Comparison of ENCODE assay signal across 9 cellular contexts in the genomic region with DNA sequence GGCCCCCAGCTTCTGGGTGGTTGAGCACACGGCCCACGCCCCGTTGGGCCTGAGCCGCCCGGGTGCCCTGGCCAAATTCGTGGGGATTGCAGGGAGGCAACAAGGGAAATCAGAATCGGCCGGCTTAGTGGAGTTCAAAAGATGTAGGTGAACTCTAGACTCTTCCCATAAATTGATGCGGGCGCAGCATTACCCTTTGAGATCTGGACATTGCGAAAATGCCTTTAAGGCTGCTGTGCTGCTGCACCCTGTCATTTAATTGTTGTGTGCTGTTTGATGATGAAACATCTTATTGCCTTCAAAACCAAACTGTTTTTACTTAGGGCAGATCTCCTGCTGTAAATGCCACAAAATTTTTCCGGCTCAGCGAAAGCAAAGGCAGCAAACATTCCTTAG. TPM values are rescaled to one million over a fixed set of nuclear protein-coding genes. Genes with fewer than 3 reads are reported as not detected.
A peak's percentile ranks its signal among the peaks of the same experiment; 100 is the strongest.
DNase-seq lines count a peak whose midpoint lies in the region; ATAC-seq and TF ChIP-seq lines count a peak whose summit lies in the region.
"Had no signal": no experiment of that assay in that cellular context is flagged by ENCODE, and none has a peak within 500 bp of the region (broad histone marks: within the 10 kb centered on the region; RNA-seq: fewer than 3 reads in every experiment).

No MANE protein-coding gene starts in this region.

- no peaks in the 10 kb centered on the region for H3K9me3 ChIP-seq in PC-9 (ENCODE audit: insufficient read depth, low read depth)
- H3K9me3 ChIP-seq in neutrophil = no peaks in the 10 kb centered on the region

- peaks cover 6% of the 10 kb centered on the region; the same call in 1 of the 2 replicates for H3F3A ChIP-seq in PC-9 (ENCODE audit: insufficient read depth, low read depth)

- H3K4me3 ChIP-seq in PC-9 (peak overlapping the region; percentile 54), epithelial cell of proximal tubule (ENCODE audit: low read depth, low read length) (peak overlapping the region; percentile 71), neutrophil (ENCODE audit: low read depth in 1 of 2, low read length in 1 of 2) (peak overlapping the region; percentile 80 to 86)

- no peak overlapping the region for H3K27ac ChIP-seq in PC-9
- H3K27ac ChIP-seq in neutrophil = peak overlapping the region; percentile 97

- CTCF ChIA-PET in PC-9 (lab: Charles Lee) = no interaction called here

- peak; percentile 14 for ATAC-seq in GM18870 (IDR thresholded peaks at IDR 0.05; ENCODE audit: unreplicated experiment)

- POLR2A ChIA-PET in PC-9 (lab: Charles Lee; ENCODE audit: unreplicated experiment) = interaction anchor here (0.7 kb wide), 2 partner anchors 42 to 738 kb away, joined by 3 to 6 read pairs; no protein-coding TSS in a partner anchor

- TF ChIP-seq CTCF in PC-9 (conservative IDR thresholded peaks at IDR 0.05) (no peak), epithelial cell of proximal tubule (conservative IDR thresholded peaks at IDR 0.05; ENCODE audit: low read depth, low read length) (no peak), neutrophil (IDR thresholded peaks at IDR 0.05) (no peak)

- H3K4me2 ChIP-seq in PC-9 = peak overlapping the region; percentile 82

- no peak for DNase-seq in PC-9
- no peak for DNase-seq in epithelial cell of proximal tubule (ENCODE audit: low read depth)
- DNase-seq in NCI-H1694 (lab: John Stamatoyannopoulos, UW) = no peak
- DNase-seq in KG1 (lab: John Stamatoyannopoulos, UW) = no peak
- no peak for DNase-seq in NCI-H446 (lab: John Stamatoyannopoulos, UW)
- no peak for DNase-seq in NCI-H2196 (lab: John Stamatoyannopoulos, UW; ENCODE audit: unreplicated experiment)

- H4K20me1 ChIP-seq in PC-9 (ENCODE audit: insufficient read depth) = no peaks in the 10 kb centered on the region

- H3K27me3 ChIP-seq in PC-9 (ENCODE audit: insufficient read depth, low read depth) (peaks cover 3% of the 10 kb centered on the region; the same call in 1 of the 2 replicates), neutrophil (no peaks in the 10 kb centered on the region)

- no peaks in the 10 kb centered on the region for H3K9me2 ChIP-seq in PC-9 (ENCODE audit: insufficient read depth)

- BruUV-seq in PC-9 (replicated peaks; lab: Mats Ljungman, UMichigan) = no TSS peak

- no peaks in the 10 kb centered on the region for H3K36me3 ChIP-seq in PC-9 (ENCODE audit: low read depth)
- H3K36me3 ChIP-seq in neutrophil = no peaks in the 10 kb centered on the region

- intact Hi-C loops in PC-9 (cut with micrococcal nuclease; ENCODE audit: unreplicated experiment) = loop anchor here (2.0 kb wide), 1 partner anchor 43 kb away; the partner anchor contains the start of gene DKC1

- no peaks in the 10 kb centered on the region for H3K79me2 ChIP-seq in PC-9 (ENCODE audit: low read depth)

- H3K4me1 ChIP-seq in PC-9 (replicated peaks; ENCODE audit: insufficient read depth) (no peaks in the 10 kb centered on the region), neutrophil (ENCODE audit: control insufficient read depth in 1 of 2, insufficient read depth in 1 of 2, low read depth in 1 of 2, low read length in 1 of 2) (peaks cover 40 to 42% of the 10 kb centered on the region in 2 experiments)

- peak overlapping the region; percentile 77 for H2AFZ ChIP-seq in PC-9

RNA-seq across cellular contexts. Expression of gene MPP1, which starts 0.4 kb away (rescaled TPM):
- 4.2 and 4.8 TPM in 2 replicates for total RNA-seq in PC-9 (2021)
- total RNA-seq in epithelial cell of proximal tubule = 9.2 and 10.3 TPM in 2 replicates

RNA-seq across cellular contexts. Expression of gene SMIM9, which starts 28.8 kb away (rescaled TPM):
- total RNA-seq in PC-9 (2021) (not detected in 2 replicates), epithelial cell of proximal tubule (not detected in 2 replicates)
- total RNA-seq: SK-MEL-5 had no signal

RNA-seq across cellular contexts. Expression of gene DKC1, which starts 43.0 kb away (rescaled TPM):
- total RNA-seq in PC-9 (2021) (83.5 and 101 TPM in 2 replicates), epithelial cell of proximal tubule (41.2 and 66.1 TPM in 2 replicates)

RNA-seq across cellular contexts. Expression of gene GAB3, which starts 54.8 kb away (rescaled TPM):
- 0.17 and 0.63 TPM in 2 replicates for total RNA-seq in PC-9 (2021)
- total RNA-seq in epithelial cell of proximal tubule = 0.14 TPM in 1 of 2 replicates, not detected in the other
